Comparison of ENCODE assay signal across 33 cellular contexts in the genomic region with DNA sequence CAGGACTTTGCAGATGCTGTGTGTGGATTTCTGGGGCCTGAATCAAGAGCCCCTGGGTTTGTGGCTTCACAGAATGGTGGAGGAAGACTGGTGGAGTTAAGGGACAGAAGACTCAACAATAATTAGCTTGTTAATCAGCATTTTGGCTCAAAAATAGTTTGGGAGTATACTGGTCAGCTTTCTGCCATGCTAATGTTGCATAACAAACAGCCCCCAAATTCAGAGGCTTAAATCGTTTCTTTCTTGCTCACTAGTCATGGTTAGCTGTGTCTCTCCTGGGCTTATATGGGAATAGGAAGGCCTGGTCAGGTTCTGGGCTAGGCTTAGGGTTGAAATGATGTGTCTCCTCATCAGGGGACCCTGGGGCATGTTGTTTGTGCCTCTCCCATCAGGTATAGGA.
"Had no signal": no experiment of that assay in that cellular context is flagged by ENCODE, and none has a peak within 500 bp of the region (broad histone marks: within the 10 kb centered on the region; RNA-seq: fewer than 3 reads in every experiment).

No MANE protein-coding gene starts in this region.

- ATAC-seq: activated naive CD4-positive, alpha-beta T cell treated with anti-CD3 and anti-CD28 coated beads, Interleukin-2, amount 50 U/mL, for 72 hours; activated naive CD8-positive, alpha-beta T cell treated with anti-CD3 and anti-CD28 coated beads, Interleukin-2, amount 50 U/mL, for 24 hours; activated T-cell treated with anti-CD3 and anti-CD28 coated beads, Interleukin-2, amount 50 U/mL, for 4 hours; activated T-cell treated with anti-CD3 and anti-CD28 coated beads, Interleukin-2, amount 50 U/mL, for 72 hours; activated T-helper 17 cell treated with anti-CD3 and anti-CD28 coated beads, Interleukin-2, amount 50 U/mL, for 72 hours; body of pancreas had no signal

- H3K4me1 ChIP-seq: adrenal gland, breast epithelium had no signal

- H3K36me3 ChIP-seq: adrenal gland, ascending aorta, brain microvascular endothelial cell, breast epithelium, cardiac muscle cell had no signal

- H3K4me3 ChIP-seq: adrenal gland, ascending aorta, body of pancreas, breast epithelium, cardiac muscle cell had no signal

- H3K27me3 ChIP-seq: adrenal gland, ascending aorta, body of pancreas, brain microvascular endothelial cell, cardiac muscle cell had no signal

- FAIRE-seq: astrocyte, bronchial epithelial cell had no signal

- H3K9me3 ChIP-seq: adrenal gland, ascending aorta, body of pancreas had no signal

- H3K27ac ChIP-seq: adrenal gland, ascending aorta, body of pancreas, brain microvascular endothelial cell, breast epithelium, cardiac muscle cell had no signal

- DNase-seq: activated effector memory CD4-positive, alpha-beta T cell treated with anti-CD3 and anti-CD28 coated beads, Interleukin-2, amount 50 U/mL, for 16 hours; activated effector memory CD4-positive, alpha-beta T cell treated with Interleukin-2 at 50 U/mL for 16 hours; activated gamma-delta T cell; activated gamma-delta T cell treated with Interleukin-2 at 50 U/mL for 16 hours; activated naive CD4-positive, alpha-beta T cell; activated naive CD4-positive, alpha-beta T cell treated with anti-CD3 and anti-CD28 coated beads for 36 hours; activated naive CD4-positive, alpha-beta T cell treated with anti-CD3 and anti-CD28 coated beads, Interleukin-2, amount 10 ng/mL, durations not matched to agents 7 days and 5 days; activated naive CD4-positive, alpha-beta T cell treated with anti-CD3 and anti-CD28 coated beads, Interleukin-2, amount 50 U/mL, for 16 hours; activated naive CD4-positive, alpha-beta T cell treated with Interleukin-2 at 50 U/mL for 16 hours; activated naive CD8-positive, alpha-beta T cell treated with anti-CD3 and anti-CD28 coated beads for 36 hours; activated naive CD8-positive, alpha-beta T cell treated with anti-CD3 and anti-CD28 coated beads, Interleukin-2, amount 10 ng/mL, durations not matched to agents 7 days and 5 days; activated naive CD8-positive, alpha-beta T cell treated with anti-CD3 and anti-CD28 coated beads, Interleukin-2, amount 50 U/mL, for 24 hours; activated T-cell treated with anti-CD3 and anti-CD28 coated beads, Interleukin-2, amount 50 U/mL, for 24 hours; activated T-cell treated with anti-CD3 and anti-CD28 coated beads, Interleukin-2, amount 50 U/mL, for 4 hours; activated T-cell treated with anti-CD3 and anti-CD28 coated beads, Interleukin-2, amount 50 U/mL, for 48 hours; activated T-cell treated with anti-CD3 and anti-CD28 coated beads, Interleukin-2, amount 50 U/mL, for 72 hours; adrenal gland; amniotic stem cell; amygdala; anterior cingulate cortex; aorta; body of pancreas; brain microvascular endothelial cell; caudate nucleus; central memory CD4-positive, alpha-beta T cell; cerebellar nuclear complex had no signal
